ENCODE assay signal across 8 cellular contexts in genomic region chr19:1270854-1271527, GRCh38. TPM values are rescaled to one million over a fixed set of nuclear protein-coding genes. Genes with fewer than 3 reads are reported as not detected.
A peak's percentile ranks its signal among the peaks of the same experiment; 100 is the strongest.
DNase-seq lines count a peak whose midpoint lies in the region; ATAC-seq and TF ChIP-seq lines count a peak whose summit lies in the region.

No MANE protein-coding gene starts in this region.

- peaks cover 44% of the 10 kb centered on the region for H3K79me2 ChIP-seq in GM23338 (replicated peaks; ENCODE audit: insufficient read depth)

- H3K4me2 ChIP-seq in GM23338, result peak overlapping the region; percentile 100; the same call in 1 of the 2 replicates

- WGBS in right cardiac atrium, result 55% methylated on average over 26 of the region's 26 CpGs

- POLR2A ChIA-PET in WTC11 (lab: Charles Lee), result interaction anchor here (0.5 kb wide), 1 partner anchor 15 kb away, joined by 3 read pairs; no protein-coding TSS in a partner anchor

- H3K4me1 ChIP-seq in GM23338 (ENCODE audit: insufficient read depth), result peaks cover 40% of the 10 kb centered on the region
- H3K4me1 ChIP-seq in right cardiac atrium (ENCODE audit: control insufficient read depth, insufficient read depth, low read length), result peaks cover 16% of the 10 kb centered on the region

- TF ChIP-seq CTCF in GM23338 (conservative IDR thresholded peaks at IDR 0.05; ENCODE audit: low read depth in 2 of 2) (no peak), WTC11 (IDR thresholded peaks at IDR 0.05) (no peak)

- H3F3A ChIP-seq in GM23338 (replicated peaks; ENCODE audit: low read depth), result peaks cover 59% of the 10 kb centered on the region

- H3K36me3 Mint-ChIP-seq in GM23338 (ENCODE audit: low read depth), result peaks cover 51% of the 10 kb centered on the region
- H3K36me3 Mint-ChIP-seq in WTC11, result peaks cover 42% of the 10 kb centered on the region
- peaks cover 52% of the 10 kb centered on the region for H3K36me3 Mint-ChIP-seq in stimulated activated memory B cell treated with anti-CD40 and anti-IgM and Interleukin-4, amounts not matched to agents 10 μg/mL and 1 μg/mL and 100 μg/mL, for 72 hours

- DNase-seq in GM23338 (ENCODE audit: low spot score) (no peak), WTC11 (ENCODE audit: low spot score) (no peak), right cardiac atrium (no peak), NCI-H2227 treated with DMSO at 0.1 percent for 48 hours (lab: John Stamatoyannopoulos, UW) (no peak), NCI-H128 (lab: John Stamatoyannopoulos, UW; ENCODE audit: unreplicated experiment) (no peak)

- peaks cover 31% of the 10 kb centered on the region for H3K36me3 ChIP-seq in GM23338 (ENCODE audit: insufficient read depth)

- H3K4me3 Mint-ChIP-seq in GM23338, result peak overlapping the region; percentile 89
- H3K4me3 Mint-ChIP-seq in WTC11, result peak overlapping the region; percentile 79
- peak overlapping the region; percentile 84 for H3K4me3 Mint-ChIP-seq in stimulated activated memory B cell treated with anti-CD40 and anti-IgM and Interleukin-4, amounts not matched to agents 10 μg/mL and 1 μg/mL and 100 μg/mL, for 72 hours

- H3K27ac ChIP-seq in GM23338 (ENCODE audit: low read depth), result peak overlapping the region; percentile 98
- no peak overlapping the region for H3K27ac ChIP-seq in right cardiac atrium (ENCODE audit: low read length)

- no peaks in the 10 kb centered on the region for H3K9me3 ChIP-seq in right cardiac atrium (ENCODE audit: control insufficient read depth, low read length)

- H3K27me3 ChIP-seq in GM23338 (ENCODE audit: insufficient read depth), result peaks cover 10% of the 10 kb centered on the region; the same call in 1 of the 2 replicates
- H3K27me3 ChIP-seq in right cardiac atrium (ENCODE audit: control insufficient read depth, insufficient read depth), result no peaks in the 10 kb centered on the region

- ATAC-seq in GM23338 (no peak), WTC11 (no peak), right cardiac atrium (no peak), HG03520 (IDR thresholded peaks at IDR 0.05; ENCODE audit: unreplicated experiment) (no peak), GM18517 (IDR thresholded peaks at IDR 0.05; ENCODE audit: unreplicated experiment) (no peak)
- ATAC-seq in stimulated activated memory B cell treated with anti-CD40 and anti-IgM and Interleukin-4, amounts not matched to agents 10 μg/mL and 1 μg/mL and 100 μg/mL, for 72 hours, result no peak

- peak overlapping the region; percentile 94 for H3K4me3 ChIP-seq in GM23338
- H3K4me3 ChIP-seq in right cardiac atrium (ENCODE audit: low read length), result peak overlapping the region; percentile 82

- H3K4me1 Mint-ChIP-seq in GM23338, result peaks cover 55% of the 10 kb centered on the region
- H3K4me1 Mint-ChIP-seq in WTC11, result peaks cover 52% of the 10 kb centered on the region
- H3K4me1 Mint-ChIP-seq in stimulated activated memory B cell treated with anti-CD40 and anti-IgM and Interleukin-4, amounts not matched to agents 10 μg/mL and 1 μg/mL and 100 μg/mL, for 72 hours, result peaks cover 63% of the 10 kb centered on the region

- intact Hi-C loops in right cardiac atrium (cut with DNase I), result no loop called here

- H4K20me1 ChIP-seq in GM23338 (replicated peaks; ENCODE audit: insufficient read depth), result peaks cover 37% of the 10 kb centered on the region

- H3K9me3 Mint-ChIP-seq in GM23338 (peaks cover 2% of the 10 kb centered on the region; the same call in 2 of the 3 replicates), WTC11 (no peaks in the 10 kb centered on the region)
- no peaks in the 10 kb centered on the region for H3K9me3 Mint-ChIP-seq in stimulated activated memory B cell treated with anti-CD40 and anti-IgM and Interleukin-4, amounts not matched to agents 10 μg/mL and 1 μg/mL and 100 μg/mL, for 72 hours

- CTCF ChIA-PET in WTC11 (lab: Charles Lee), result no interaction called here

- no peak overlapping the region for H2AFZ ChIP-seq in GM23338

- no peaks in the 10 kb centered on the region for H3K9me2 ChIP-seq in GM23338 (ENCODE audit: insufficient read depth)

- H3K27ac Mint-ChIP-seq in GM23338 (peak overlapping the region; percentile 98), WTC11 (peak overlapping the region; percentile 65; the same call in 1 of the 2 replicates)
- H3K27ac Mint-ChIP-seq in stimulated activated memory B cell treated with anti-CD40 and anti-IgM and Interleukin-4, amounts not matched to agents 10 μg/mL and 1 μg/mL and 100 μg/mL, for 72 hours, result peak overlapping the region; percentile 59

- peaks cover 54% of the 10 kb centered on the region for H3K27me3 Mint-ChIP-seq in GM23338 (ENCODE audit: insufficient read depth, low read depth, poor library complexity)
- H3K27me3 Mint-ChIP-seq in WTC11 (ENCODE audit: low read depth), result peaks cover 7% of the 10 kb centered on the region
- H3K27me3 Mint-ChIP-seq in stimulated activated memory B cell treated with anti-CD40 and anti-IgM and Interleukin-4, amounts not matched to agents 10 μg/mL and 1 μg/mL and 100 μg/mL, for 72 hours, result no peaks in the 10 kb centered on the region

TF ChIP-seq in GM23338, 12 proteins besides CTCF, POLR2A, EP300 and RAD21 (continues in another document):
- TF ChIP-seq EZH2phosphoT487 (IDR thresholded peaks at IDR 0.05; ENCODE audit: unreplicated experiment) (no peak), STAT1 (IDR thresholded peaks at IDR 0.05; ENCODE audit: unreplicated experiment) (no peak), EZH2 (IDR thresholded peaks at IDR 0.05; ENCODE audit: low read depth, unreplicated experiment) (no peak), CREB1 (CRISPR knock-in tag; IDR thresholded peaks at IDR 0.05; ENCODE audit: low read depth) (no peak)

TF ChIP-seq in WTC11, 78 proteins besides CTCF, POLR2A, EP300 and RAD21 (continues in another document):
- no peak for TF ChIP-seq MXD4 (CRISPR knock-in tag; IDR thresholded peaks at IDR 0.05; ENCODE audit: borderline replicate concordance)
- TF ChIP-seq, protein P1, sequence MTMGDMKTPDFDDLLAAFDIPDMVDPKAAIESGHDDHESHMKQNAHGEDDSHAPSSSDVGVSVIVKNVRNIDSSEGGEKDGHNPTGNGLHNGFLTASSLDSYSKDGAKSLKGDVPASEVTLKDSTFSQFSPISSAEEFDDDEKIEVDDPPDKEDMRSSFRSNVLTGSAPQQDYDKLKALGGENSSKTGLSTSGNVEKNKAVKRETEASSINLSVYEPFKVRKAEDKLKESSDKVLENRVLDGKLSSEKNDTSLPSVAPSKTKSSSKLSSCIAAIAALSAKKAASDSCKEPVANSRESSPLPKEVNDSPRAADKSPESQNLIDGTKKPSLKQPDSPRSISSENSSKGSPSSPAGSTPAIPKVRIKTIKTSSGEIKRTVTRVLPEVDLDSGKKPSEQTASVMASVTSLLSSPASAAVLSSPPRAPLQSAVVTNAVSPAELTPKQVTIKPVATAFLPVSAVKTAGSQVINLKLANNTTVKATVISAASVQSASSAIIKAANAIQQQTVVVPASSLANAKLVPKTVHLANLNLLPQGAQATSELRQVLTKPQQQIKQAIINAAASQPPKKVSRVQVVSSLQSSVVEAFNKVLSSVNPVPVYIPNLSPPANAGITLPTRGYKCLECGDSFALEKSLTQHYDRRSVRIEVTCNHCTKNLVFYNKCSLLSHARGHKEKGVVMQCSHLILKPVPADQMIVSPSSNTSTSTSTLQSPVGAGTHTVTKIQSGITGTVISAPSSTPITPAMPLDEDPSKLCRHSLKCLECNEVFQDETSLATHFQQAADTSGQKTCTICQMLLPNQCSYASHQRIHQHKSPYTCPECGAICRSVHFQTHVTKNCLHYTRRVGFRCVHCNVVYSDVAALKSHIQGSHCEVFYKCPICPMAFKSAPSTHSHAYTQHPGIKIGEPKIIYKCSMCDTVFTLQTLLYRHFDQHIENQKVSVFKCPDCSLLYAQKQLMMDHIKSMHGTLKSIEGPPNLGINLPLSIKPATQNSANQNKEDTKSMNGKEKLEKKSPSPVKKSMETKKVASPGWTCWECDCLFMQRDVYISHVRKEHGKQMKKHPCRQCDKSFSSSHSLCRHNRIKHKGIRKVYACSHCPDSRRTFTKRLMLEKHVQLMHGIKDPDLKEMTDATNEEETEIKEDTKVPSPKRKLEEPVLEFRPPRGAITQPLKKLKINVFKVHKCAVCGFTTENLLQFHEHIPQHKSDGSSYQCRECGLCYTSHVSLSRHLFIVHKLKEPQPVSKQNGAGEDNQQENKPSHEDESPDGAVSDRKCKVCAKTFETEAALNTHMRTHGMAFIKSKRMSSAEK (CRISPR knock-in tag; IDR thresholded peaks at IDR 0.05; ENCODE audit: borderline replicate concordance), result 0 out of 2 replicates have a peak, but pooled peaks have one; percentile 1

RNA-seq across cellular contexts. Expression of gene CIRBP, which starts 1.9 kb away (rescaled TPM):
- 152 and 202 TPM in 2 replicates for total RNA-seq in GM23338 (2014; rRNA removed; shearing (Covaris generic))
- 153 and 160 TPM in 2 replicates for polyA plus RNA-seq in GM23338 (2016; fragmentation: Nextera tagmentation; extraction: Ambion mirVana)
- total RNA-seq in WTC11 (2021), result 256 to 298 TPM (median 256 TPM) in 3 replicates
- 100 to 1,000 TPM; 288 to 417 (median 333) TPM for total RNA-seq in right cardiac atrium
- polyA plus RNA-seq in right cardiac atrium, result 370 TPM

RNA-seq across cellular contexts. Expression of gene FAM174C, which starts 4.3 kb away (rescaled TPM):
- total RNA-seq in GM23338 (2014; rRNA removed; shearing (Covaris generic)), result 39.2 and 60.4 TPM in 2 replicates
- polyA plus RNA-seq in GM23338 (2016; fragmentation: Nextera tagmentation; extraction: Ambion mirVana), result 62.3 and 68.0 TPM in 2 replicates
- 59.4 to 65.9 TPM (median 65.7 TPM) in 3 replicates for total RNA-seq in WTC11 (2021)
- total RNA-seq in right cardiac atrium, result 10 to 100 TPM; 15.9 to 18.1 (median 17.0) TPM
- 25.3 TPM for polyA plus RNA-seq in right cardiac atrium

RNA-seq across cellular contexts. Expression of gene EFNA2, which starts 14.7 kb away (rescaled TPM):
- total RNA-seq in GM23338 (2014; rRNA removed; shearing (Covaris generic)), result 8.2 and 10.3 TPM in 2 replicates
- 2.7 and 4.8 TPM in 2 replicates for polyA plus RNA-seq in GM23338 (2016; fragmentation: Nextera tagmentation; extraction: Ambion mirVana)
- total RNA-seq in WTC11 (2021), result 11.4 to 14.2 TPM (median 12.6 TPM) in 3 replicates
- not detected for total RNA-seq in right cardiac atrium
- not detected for polyA plus RNA-seq in right cardiac atrium

RNA-seq across cellular contexts. Expression of gene MIDN, which starts 22.6 kb away (rescaled TPM):
- 84.5 and 113 TPM in 2 replicates for total RNA-seq in GM23338 (2014; rRNA removed; shearing (Covaris generic))
- polyA plus RNA-seq in GM23338 (2016; fragmentation: Nextera tagmentation; extraction: Ambion mirVana), result 28.6 and 33.3 TPM in 2 replicates
- total RNA-seq in WTC11 (2021), result 189 to 190 TPM (median 189 TPM) in 3 replicates
- 100 to 1,000 TPM in 1 of 4 donors, 10 to 100 TPM in 3; 50.2 to 123 (median 62.4) TPM for total RNA-seq in right cardiac atrium
- 45.6 TPM for polyA plus RNA-seq in right cardiac atrium

RNA-seq across cellular contexts. Expression of gene ATP5F1D, which starts 29.4 kb away (rescaled TPM):
- 78.7 and 139 TPM in 2 replicates for total RNA-seq in GM23338 (2014; rRNA removed; shearing (Covaris generic))
- polyA plus RNA-seq in GM23338 (2016; fragmentation: Nextera tagmentation; extraction: Ambion mirVana) (396 and 420 TPM in 2 replicates), right cardiac atrium (660 TPM)
- total RNA-seq in WTC11 (2021) (262 to 277 TPM (median 270 TPM) in 3 replicates), right cardiac atrium (100 to 1,000 TPM; 490 to 706 (median 622) TPM)
